ENCODE assay signal across 15 cellular contexts in the genomic region with DNA sequence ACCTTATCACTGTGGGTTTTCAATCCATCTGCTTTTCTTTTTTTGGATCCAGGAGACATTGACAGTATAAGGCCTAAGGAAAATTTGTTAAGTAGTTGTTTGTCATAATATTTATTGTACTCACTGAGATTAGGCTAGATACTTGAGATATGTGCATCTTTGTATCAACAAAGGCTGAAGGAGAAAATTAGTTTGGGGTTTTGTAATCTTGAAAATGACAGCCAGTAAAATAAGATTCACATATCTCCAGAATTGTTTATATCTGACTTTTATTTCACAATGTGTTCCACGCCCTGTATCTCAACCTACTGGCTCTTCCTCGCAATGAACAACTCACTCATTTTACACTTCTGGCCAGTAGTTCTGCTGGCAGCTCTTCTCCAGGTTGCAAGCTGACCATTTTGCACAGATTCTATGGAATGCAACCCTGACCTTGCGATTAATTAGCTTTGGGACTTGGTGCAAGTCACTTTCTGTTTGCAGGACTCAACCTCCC.
"Had no signal": no experiment of that assay in that cellular context is flagged by ENCODE, and none has a peak within 500 bp of the region (broad histone marks: within the 10 kb centered on the region; RNA-seq: fewer than 3 reads in every experiment).

No MANE protein-coding gene starts in this region.

- H3K27ac ChIP-seq: RWPE1 had no signal

- DNase-seq: KBM-7, MG63, NCI-H1092 treated with DMSO at 0.1 percent for 48 hours, NCI-H1436, NCI-H187, NCI-H2029 treated with DMSO at 0.1 percent for 48 hours, NCI-H2171 treated with DMSO at 0.1 percent for 48 hours, NCI-H510A, NCI-H524 treated with DMSO at 0.1 percent for 48 hours, NCI-H69, NCI-H774, SHP77, SK-N-SH, SW 1271 had no signal

- H3K9me3 ChIP-seq: MG63, SK-N-SH had no signal

- H3K36me3 ChIP-seq: MG63 had no signal

- H3K4me3 ChIP-seq: MG63 had no signal
